Comparison of ENCODE assay signal across 1 cellular context in the genomic region with DNA sequence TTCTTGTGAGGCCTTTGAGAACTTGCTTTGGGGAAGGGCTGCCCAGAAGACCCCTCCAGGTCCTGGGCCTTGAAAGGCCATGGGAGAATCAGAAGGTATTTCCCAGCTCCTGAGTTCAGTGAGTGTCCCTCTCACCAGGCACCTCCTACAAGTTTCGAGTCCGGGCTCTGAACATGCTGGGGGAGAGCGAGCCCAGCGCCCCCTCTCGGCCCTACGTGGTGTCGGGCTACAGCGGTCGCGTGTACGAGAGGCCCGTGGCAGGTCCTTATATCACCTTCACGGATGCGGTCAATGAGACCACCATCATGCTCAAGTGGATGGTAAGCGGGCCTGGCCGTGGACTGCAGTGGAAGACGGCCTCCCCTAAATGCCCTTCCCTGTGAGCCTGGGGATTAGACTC.
TF ChIP-seq lines count a peak whose summit lies in the region.

No MANE protein-coding gene starts in this region.

TF ChIP-seq in H1, 55 proteins besides CTCF, POLR2A, EP300 and RAD21 (continued from another document):
- TF ChIP-seq ASH2L (IDR thresholded peaks at IDR 0.05; ENCODE audit: low read length) (no peak), JUND (IDR thresholded peaks at IDR 0.05; ENCODE audit: low read length) (no peak), BACH1 (IDR thresholded peaks at IDR 0.05; ENCODE audit: low read length) (no peak), SIN3A (conservative IDR thresholded peaks at IDR 0.05 in 1 of 2, IDR thresholded peaks at IDR 0.05 in 1 of 2; ENCODE audit: low read depth in 1 of 2, low read length in 2 of 2) (no peak), YY1 (IDR thresholded peaks at IDR 0.05; ENCODE audit: low read depth, low read length) (no peak), EGR1 (IDR thresholded peaks at IDR 0.05; ENCODE audit: borderline replicate concordance, low read depth, low read length) (no peak), CREB1 (IDR thresholded peaks at IDR 0.05) (no peak), KDM1A (IDR thresholded peaks at IDR 0.05; ENCODE audit: borderline replicate concordance, low read length) (no peak), SIX5 (IDR thresholded peaks at IDR 0.05; ENCODE audit: low read depth, low read length) (no peak), RXRA (IDR thresholded peaks at IDR 0.05; ENCODE audit: insufficient read depth, low read depth, low read length) (no peak), BCL11A (IDR thresholded peaks at IDR 0.05; ENCODE audit: low read depth in 2 of 2, low read length in 2 of 2) (no peak), GTF2F1 (IDR thresholded peaks at IDR 0.05; ENCODE audit: borderline replicate concordance, low read depth, low read length) (no peak), SP2 (IDR thresholded peaks at IDR 0.05; ENCODE audit: low read length) (no peak), KDM5A (IDR thresholded peaks at IDR 0.05; ENCODE audit: low read length) (no peak), SP4 (IDR thresholded peaks at IDR 0.05; ENCODE audit: low read length) (no peak), CHD2 (IDR thresholded peaks at IDR 0.05; ENCODE audit: low read length) (no peak)
- TF ChIP-seq, protein P1, sequence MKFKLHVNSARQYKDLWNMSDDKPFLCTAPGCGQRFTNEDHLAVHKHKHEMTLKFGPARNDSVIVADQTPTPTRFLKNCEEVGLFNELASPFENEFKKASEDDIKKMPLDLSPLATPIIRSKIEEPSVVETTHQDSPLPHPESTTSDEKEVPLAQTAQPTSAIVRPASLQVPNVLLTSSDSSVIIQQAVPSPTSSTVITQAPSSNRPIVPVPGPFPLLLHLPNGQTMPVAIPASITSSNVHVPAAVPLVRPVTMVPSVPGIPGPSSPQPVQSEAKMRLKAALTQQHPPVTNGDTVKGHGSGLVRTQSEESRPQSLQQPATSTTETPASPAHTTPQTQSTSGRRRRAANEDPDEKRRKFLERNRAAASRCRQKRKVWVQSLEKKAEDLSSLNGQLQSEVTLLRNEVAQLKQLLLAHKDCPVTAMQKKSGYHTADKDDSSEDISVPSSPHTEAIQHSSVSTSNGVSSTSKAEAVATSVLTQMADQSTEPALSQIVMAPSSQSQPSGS (IDR thresholded peaks at IDR 0.05; ENCODE audit: low read length): no peak
- TF ChIP-seq, protein P2, sequence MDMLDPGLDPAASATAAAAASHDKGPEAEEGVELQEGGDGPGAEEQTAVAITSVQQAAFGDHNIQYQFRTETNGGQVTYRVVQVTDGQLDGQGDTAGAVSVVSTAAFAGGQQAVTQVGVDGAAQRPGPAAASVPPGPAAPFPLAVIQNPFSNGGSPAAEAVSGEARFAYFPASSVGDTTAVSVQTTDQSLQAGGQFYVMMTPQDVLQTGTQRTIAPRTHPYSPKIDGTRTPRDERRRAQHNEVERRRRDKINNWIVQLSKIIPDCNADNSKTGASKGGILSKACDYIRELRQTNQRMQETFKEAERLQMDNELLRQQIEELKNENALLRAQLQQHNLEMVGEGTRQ (IDR thresholded peaks at IDR 0.05; ENCODE audit: low read length): no peak
- TF ChIP-seq, protein P3, sequence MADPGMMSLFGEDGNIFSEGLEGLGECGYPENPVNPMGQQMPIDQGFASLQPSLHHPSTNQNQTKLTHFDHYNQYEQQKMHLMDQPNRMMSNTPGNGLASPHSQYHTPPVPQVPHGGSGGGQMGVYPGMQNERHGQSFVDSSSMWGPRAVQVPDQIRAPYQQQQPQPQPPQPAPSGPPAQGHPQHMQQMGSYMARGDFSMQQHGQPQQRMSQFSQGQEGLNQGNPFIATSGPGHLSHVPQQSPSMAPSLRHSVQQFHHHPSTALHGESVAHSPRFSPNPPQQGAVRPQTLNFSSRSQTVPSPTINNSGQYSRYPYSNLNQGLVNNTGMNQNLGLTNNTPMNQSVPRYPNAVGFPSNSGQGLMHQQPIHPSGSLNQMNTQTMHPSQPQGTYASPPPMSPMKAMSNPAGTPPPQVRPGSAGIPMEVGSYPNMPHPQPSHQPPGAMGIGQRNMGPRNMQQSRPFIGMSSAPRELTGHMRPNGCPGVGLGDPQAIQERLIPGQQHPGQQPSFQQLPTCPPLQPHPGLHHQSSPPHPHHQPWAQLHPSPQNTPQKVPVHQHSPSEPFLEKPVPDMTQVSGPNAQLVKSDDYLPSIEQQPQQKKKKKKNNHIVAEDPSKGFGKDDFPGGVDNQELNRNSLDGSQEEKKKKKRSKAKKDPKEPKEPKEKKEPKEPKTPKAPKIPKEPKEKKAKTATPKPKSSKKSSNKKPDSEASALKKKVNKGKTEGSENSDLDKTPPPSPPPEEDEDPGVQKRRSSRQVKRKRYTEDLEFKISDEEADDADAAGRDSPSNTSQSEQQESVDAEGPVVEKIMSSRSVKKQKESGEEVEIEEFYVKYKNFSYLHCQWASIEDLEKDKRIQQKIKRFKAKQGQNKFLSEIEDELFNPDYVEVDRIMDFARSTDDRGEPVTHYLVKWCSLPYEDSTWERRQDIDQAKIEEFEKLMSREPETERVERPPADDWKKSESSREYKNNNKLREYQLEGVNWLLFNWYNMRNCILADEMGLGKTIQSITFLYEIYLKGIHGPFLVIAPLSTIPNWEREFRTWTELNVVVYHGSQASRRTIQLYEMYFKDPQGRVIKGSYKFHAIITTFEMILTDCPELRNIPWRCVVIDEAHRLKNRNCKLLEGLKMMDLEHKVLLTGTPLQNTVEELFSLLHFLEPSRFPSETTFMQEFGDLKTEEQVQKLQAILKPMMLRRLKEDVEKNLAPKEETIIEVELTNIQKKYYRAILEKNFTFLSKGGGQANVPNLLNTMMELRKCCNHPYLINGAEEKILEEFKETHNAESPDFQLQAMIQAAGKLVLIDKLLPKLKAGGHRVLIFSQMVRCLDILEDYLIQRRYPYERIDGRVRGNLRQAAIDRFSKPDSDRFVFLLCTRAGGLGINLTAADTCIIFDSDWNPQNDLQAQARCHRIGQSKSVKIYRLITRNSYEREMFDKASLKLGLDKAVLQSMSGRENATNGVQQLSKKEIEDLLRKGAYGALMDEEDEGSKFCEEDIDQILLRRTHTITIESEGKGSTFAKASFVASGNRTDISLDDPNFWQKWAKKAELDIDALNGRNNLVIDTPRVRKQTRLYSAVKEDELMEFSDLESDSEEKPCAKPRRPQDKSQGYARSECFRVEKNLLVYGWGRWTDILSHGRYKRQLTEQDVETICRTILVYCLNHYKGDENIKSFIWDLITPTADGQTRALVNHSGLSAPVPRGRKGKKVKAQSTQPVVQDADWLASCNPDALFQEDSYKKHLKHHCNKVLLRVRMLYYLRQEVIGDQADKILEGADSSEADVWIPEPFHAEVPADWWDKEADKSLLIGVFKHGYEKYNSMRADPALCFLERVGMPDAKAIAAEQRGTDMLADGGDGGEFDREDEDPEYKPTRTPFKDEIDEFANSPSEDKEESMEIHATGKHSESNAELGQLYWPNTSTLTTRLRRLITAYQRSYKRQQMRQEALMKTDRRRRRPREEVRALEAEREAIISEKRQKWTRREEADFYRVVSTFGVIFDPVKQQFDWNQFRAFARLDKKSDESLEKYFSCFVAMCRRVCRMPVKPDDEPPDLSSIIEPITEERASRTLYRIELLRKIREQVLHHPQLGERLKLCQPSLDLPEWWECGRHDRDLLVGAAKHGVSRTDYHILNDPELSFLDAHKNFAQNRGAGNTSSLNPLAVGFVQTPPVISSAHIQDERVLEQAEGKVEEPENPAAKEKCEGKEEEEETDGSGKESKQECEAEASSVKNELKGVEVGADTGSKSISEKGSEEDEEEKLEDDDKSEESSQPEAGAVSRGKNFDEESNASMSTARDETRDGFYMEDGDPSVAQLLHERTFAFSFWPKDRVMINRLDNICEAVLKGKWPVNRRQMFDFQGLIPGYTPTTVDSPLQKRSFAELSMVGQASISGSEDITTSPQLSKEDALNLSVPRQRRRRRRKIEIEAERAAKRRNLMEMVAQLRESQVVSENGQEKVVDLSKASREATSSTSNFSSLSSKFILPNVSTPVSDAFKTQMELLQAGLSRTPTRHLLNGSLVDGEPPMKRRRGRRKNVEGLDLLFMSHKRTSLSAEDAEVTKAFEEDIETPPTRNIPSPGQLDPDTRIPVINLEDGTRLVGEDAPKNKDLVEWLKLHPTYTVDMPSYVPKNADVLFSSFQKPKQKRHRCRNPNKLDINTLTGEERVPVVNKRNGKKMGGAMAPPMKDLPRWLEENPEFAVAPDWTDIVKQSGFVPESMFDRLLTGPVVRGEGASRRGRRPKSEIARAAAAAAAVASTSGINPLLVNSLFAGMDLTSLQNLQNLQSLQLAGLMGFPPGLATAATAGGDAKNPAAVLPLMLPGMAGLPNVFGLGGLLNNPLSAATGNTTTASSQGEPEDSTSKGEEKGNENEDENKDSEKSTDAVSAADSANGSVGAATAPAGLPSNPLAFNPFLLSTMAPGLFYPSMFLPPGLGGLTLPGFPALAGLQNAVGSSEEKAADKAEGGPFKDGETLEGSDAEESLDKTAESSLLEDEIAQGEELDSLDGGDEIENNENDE (IDR thresholded peaks at IDR 0.05; ENCODE audit: insufficient replicate concordance, low read length): no peak
